ENCODE assay signal across 9 cellular contexts in the genomic region with DNA sequence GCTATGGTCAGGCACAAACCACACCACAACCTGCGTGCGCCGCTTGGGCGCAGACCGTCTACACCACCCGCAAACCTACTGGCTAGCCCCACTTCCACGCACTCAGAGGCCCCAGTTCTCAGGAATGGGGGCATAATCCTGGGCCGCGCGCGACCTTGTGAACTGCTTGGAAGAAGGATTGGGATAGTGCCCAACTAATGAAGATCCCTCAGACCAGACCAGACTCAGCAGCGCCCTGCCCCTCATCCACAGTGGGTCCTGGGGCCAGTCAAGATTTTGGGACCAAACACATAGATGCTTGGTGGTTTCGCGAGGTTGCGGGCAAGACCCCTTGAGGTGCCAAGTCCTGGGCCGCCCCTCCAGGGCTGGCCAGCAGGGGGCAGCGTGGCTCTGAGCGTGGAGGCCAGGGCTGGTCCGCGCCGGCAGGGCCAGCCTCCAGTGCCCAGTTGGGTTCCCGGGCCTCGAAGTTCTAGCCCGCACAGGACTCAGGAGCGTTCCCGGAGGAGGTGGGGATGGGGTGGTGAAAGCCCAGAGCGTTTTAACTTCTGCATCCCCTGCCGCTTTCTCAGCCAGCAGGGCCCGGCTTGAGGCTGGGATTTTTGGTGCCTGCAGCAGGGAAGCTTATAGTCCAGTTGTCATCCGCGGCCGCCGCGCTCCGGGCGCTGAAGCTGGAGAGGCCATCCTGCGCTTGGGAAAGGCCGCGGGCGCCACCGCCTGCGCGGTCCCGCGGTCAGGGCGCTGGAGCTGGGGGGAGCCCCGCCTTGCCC. TPM values are rescaled to one million over a fixed set of nuclear protein-coding genes. Genes with fewer than 3 reads are reported as not detected.
DNase-seq lines count a peak whose midpoint lies in the region; ATAC-seq, FAIRE-seq and TF ChIP-seq lines count a peak whose summit lies in the region.
"Had no signal": no experiment of that assay in that cellular context is flagged by ENCODE, and none has a peak within 500 bp of the region (broad histone marks: within the 10 kb centered on the region; RNA-seq: fewer than 3 reads in every experiment).

No MANE protein-coding gene starts in this region.

- H3K4me1 ChIP-seq in OCI-LY7 (ENCODE audit: insufficient read depth, low read length, poor library complexity, severe bottlenecking) (peaks cover 5% of the 10 kb centered on the region), GM12878 (ENCODE audit: control insufficient read depth, insufficient read depth, low read length) (peaks cover 6% of the 10 kb centered on the region), smooth muscle cell (ENCODE audit: low read depth) (peaks cover 18% of the 10 kb centered on the region)

- H3K4me3 ChIP-seq in GM12865 (ENCODE audit: low read depth, low read length): no peak overlapping the region
- no peak overlapping the region for H3K4me3 ChIP-seq in OCI-LY7 (ENCODE audit: low read depth, low read length, poor library complexity, severe bottlenecking)
- no peak overlapping the region for H3K4me3 ChIP-seq in GM12878
- peak overlapping the region; percentile 45 for H3K4me3 ChIP-seq in smooth muscle cell
- H3K4me3 ChIP-seq: SK-N-MC had no signal

- H3K9me2 ChIP-seq in OCI-LY7 (ENCODE audit: insufficient read depth, low read length): no peaks in the 10 kb centered on the region

- TF ChIP-seq EP300 in GM12878 (IDR thresholded peaks at IDR 0.05; ENCODE audit: borderline replicate concordance in 1 of 2, control insufficient read depth in 1 of 2, low read depth in 2 of 2, low read length in 2 of 2): no peak

- peak; percentile 47 for TF ChIP-seq RAD21 in GM12878 (IDR thresholded peaks at IDR 0.05; ENCODE audit: insufficient read depth, low read depth, low read length)

- WGBS in GM12878 (ENCODE audit: insufficient coverage, insufficient replicate concordance, low lambda C conversion rate, missing lambda C conversion rate): 58% methylated on average over 47 of the region's 47 CpGs
- WGBS in smooth muscle cell (ENCODE audit: low lambda C conversion rate): 32% methylated on average over 38 of the region's 47 CpGs

- H3K9me3 Mint-ChIP-seq in immature natural killer cell: no peaks in the 10 kb centered on the region

- H4K20me1 ChIP-seq in OCI-LY7 (ENCODE audit: insufficient read depth, low read length): no peaks in the 10 kb centered on the region
- no peaks in the 10 kb centered on the region for H4K20me1 ChIP-seq in GM12878 (ENCODE audit: control insufficient read depth, insufficient read depth)
- H4K20me1 ChIP-seq in smooth muscle cell (ENCODE audit: low read depth): no peaks in the 10 kb centered on the region

- H3K9ac ChIP-seq in GM12878 (ENCODE audit: control insufficient read depth, insufficient read depth, low read length): no peak overlapping the region
- H3K9ac ChIP-seq in smooth muscle cell (ENCODE audit: low read depth): no peak overlapping the region

- H3K36me3 ChIP-seq in OCI-LY7 (ENCODE audit: insufficient read depth, low read length) (no peaks in the 10 kb centered on the region), GM12878 (ENCODE audit: control insufficient read depth in 2 of 2, insufficient read depth in 2 of 2, low read length in 1 of 2) (no peaks in the 10 kb centered on the region; a peak in 1 of 4 replicates), smooth muscle cell (ENCODE audit: low read depth) (no peaks in the 10 kb centered on the region)

- RAD21 ChIA-PET in GM12878 (lab: Charles Lee; ENCODE audit: unreplicated experiment): no interaction called here

- POLR2A ChIA-PET in OCI-LY7 (lab: Charles Lee): no interaction called here
- POLR2A ChIA-PET in GM12878 (lab: Charles Lee): no interaction called here

- H3K27ac Mint-ChIP-seq in immature natural killer cell: peak overlapping the region in 1 of 6 donors; percentile 48

- FAIRE-seq in GM12878 (lab: Jason Lieb, UNC): no peak

- H2AFZ ChIP-seq in OCI-LY7 (ENCODE audit: low read length) (no peak overlapping the region), GM12878 (ENCODE audit: control insufficient read depth, low read depth, low read length) (no peak overlapping the region), smooth muscle cell (ENCODE audit: low read depth) (peak overlapping the region; percentile 16)

- ATAC-seq in GM12878 (peak; percentile 44), HG03280 (IDR thresholded peaks at IDR 0.05; ENCODE audit: unreplicated experiment) (no peak)

- H3K4me1 Mint-ChIP-seq in immature natural killer cell: peaks cover 24 to 35% of the 10 kb centered on the region in 2 donors

- peaks cover 37 to 52% (median 37%) of the 10 kb centered on the region in 3 donors for H3K27me3 Mint-ChIP-seq in immature natural killer cell (ENCODE audit: low read depth in 3 of 3)

- H3K4me3 Mint-ChIP-seq in immature natural killer cell: peak overlapping the region in 3 of 5 donors; percentile 4 to 35 (median 17)

- H3K9me3 ChIP-seq in OCI-LY7 (ENCODE audit: low read length): no peaks in the 10 kb centered on the region
- no peaks in the 10 kb centered on the region for H3K9me3 ChIP-seq in GM12878 (replicated peaks; ENCODE audit: control insufficient read depth, insufficient read depth, low read length)
- H3K9me3 ChIP-seq in smooth muscle cell (replicated peaks; ENCODE audit: low read depth): no peaks in the 10 kb centered on the region

- in situ Hi-C loops in GM12878 (cut with MboI): loop anchor here (5.0 kb wide), 1 partner anchor 512 kb away; no protein-coding TSS in a partner anchor

- BruUV-seq in OCI-LY7 (replicated peaks; lab: Mats Ljungman, UMichigan) (no TSS peak), GM12878 (replicated peaks; lab: Mats Ljungman, UMichigan) (no TSS peak)

- CTCF ChIA-PET in OCI-LY7 (lab: Charles Lee; ENCODE audit: unreplicated experiment): no interaction called here
- CTCF ChIA-PET in GM12878 (lab: Yijun Ruan, JAX): interaction anchor here (1.1 to 1.8 kb wide), 4 partner anchors 9 to 694 kb away, joined by 3 to 5 read pairs (median 4); no protein-coding TSS in a partner anchor

- H3K4me2 ChIP-seq in OCI-LY7 (ENCODE audit: low read length) (no peak overlapping the region), GM12878 (ENCODE audit: control insufficient read depth, insufficient read depth) (no peak overlapping the region), smooth muscle cell (peak overlapping the region; percentile 86)

- H3K27ac ChIP-seq in OCI-LY7 (ENCODE audit: low read depth, low read length, poor library complexity, severe bottlenecking): no peak overlapping the region
- H3K27ac ChIP-seq in GM12878 (ENCODE audit: control insufficient read depth, insufficient read depth): no peak overlapping the region
- no peak overlapping the region for H3K27ac ChIP-seq in smooth muscle cell (ENCODE audit: low read depth)
- H3K27ac ChIP-seq: SK-N-MC had no signal

- H3K27me3 ChIP-seq in GM12878 (replicated peaks in 1 of 2; ENCODE audit: control insufficient read depth in 2 of 2, insufficient read depth in 2 of 2, low read length in 1 of 2) (peaks cover 11 to 15% of the 10 kb centered on the region in 2 experiments), smooth muscle cell (ENCODE audit: low read depth) (peaks cover 38% of the 10 kb centered on the region)

- intact Hi-C loops in OCI-LY7 (cut with micrococcal nuclease; ENCODE audit: unreplicated experiment): loop anchor here (2.0 to 10.0 kb wide), 2 partner anchors 455 to 789 kb away; partner anchors contain the start of gene RDH14
- intact Hi-C loops in GM12878 (cut with micrococcal nuclease; ENCODE audit: unreplicated experiment): loop anchor here (10.0 kb wide), 1 partner anchor 805 kb away; no protein-coding TSS in a partner anchor

- no peaks in the 10 kb centered on the region for H3F3A ChIP-seq in smooth muscle cell (ENCODE audit: low read depth)

- no peaks in the 10 kb centered on the region for H3K36me3 Mint-ChIP-seq in immature natural killer cell

- TF ChIP-seq CTCF in GM12865 (IDR thresholded peaks at IDR 0.05; ENCODE audit: insufficient read depth, low read depth, low read length, missing control alignments): peak; percentile 79
- TF ChIP-seq CTCF in OCI-LY7 (conservative IDR thresholded peaks at IDR 0.05; ENCODE audit: low read length): peak; percentile 70
- TF ChIP-seq CTCF in GM12878 (IDR thresholded peaks at IDR 0.05 in 2 of 3, conservative IDR thresholded peaks at IDR 0.05 in 1 of 3; ENCODE audit: control insufficient read depth in 2 of 3, extremely low read depth in 1 of 3, insufficient read depth in 1 of 3, low read depth in 3 of 3, low read length in 3 of 3): peak; percentile 55 to 87 (median 73)
- TF ChIP-seq CTCF in smooth muscle cell (IDR thresholded peaks at IDR 0.05; ENCODE audit: borderline replicate concordance, insufficient read depth, poor library complexity, severe bottlenecking): peak; percentile 82

- SMC1A ChIA-PET in GM12878 (lab: Charles Lee; ENCODE audit: uncharacterized antibody, unreplicated experiment): no interaction called here

- no peak for TF ChIP-seq POLR2A in GM12878 (IDR thresholded peaks at IDR 0.05; ENCODE audit: low read depth, low read length)

- H3K79me2 ChIP-seq in OCI-LY7 (ENCODE audit: insufficient read depth, low read depth, low read length) (peaks cover 5% of the 10 kb centered on the region; the same call in 1 of the 2 replicates), GM12878 (ENCODE audit: control insufficient read depth, insufficient read depth, low read length) (peaks cover 13% of the 10 kb centered on the region), smooth muscle cell (ENCODE audit: low read depth) (no peaks in the 10 kb centered on the region)

- DNase-seq in GM12865 (ENCODE audit: low read depth): peak; percentile 48
- peak; percentile 8 for DNase-seq in OCI-LY7 (ENCODE audit: low spot score)
- no peak for DNase-seq in GM12878 (ENCODE audit: low read depth, low spot score)
- DNase-seq in immature natural killer cell: peak; percentile 49 to 51 (median 50)
- DNase-seq in smooth muscle cell (lab: John Stamatoyannopoulos, UW; ENCODE audit: unreplicated experiment): peak; percentile 64
- DNase-seq in glomerular visceral epithelial cell (ENCODE audit: extremely low spot score): no peak
- DNase-seq in NCI-H2171 (lab: John Stamatoyannopoulos, UW): no peak

RNA-seq across cellular contexts. Expression of gene OSR1, which starts 8.3 kb away (rescaled TPM):
- total RNA-seq in OCI-LY7 (2014; rRNA removed; shearing (Covaris generic)): not detected in 2 replicates
- total RNA-seq in OCI-LY7 (2022): not detected in 2 replicates
- total RNA-seq in GM12878 (2013; cell fraction: nucleolus; rRNA removed): not detected in 2 replicates
- total RNA-seq in GM12878 (2014; rRNA removed): not detected in 2 replicates
- total RNA-seq in GM12878 (2014; rRNA removed; fragmentation: Illumina TruSeq; extraction: Trizol): not detected in 2 replicates
- total RNA-seq in GM12878 (2021): not detected in 2 replicates
- not detected for polyA plus RNA-seq in GM12878 (2011; ENCODE audit: low read depth)
- polyA plus RNA-seq in GM12878 (2011; rRNA removed): not detected in 2 replicates
- not detected in 2 replicates for polyA plus RNA-seq in GM12878 (2011; cell fraction: cytosol; rRNA removed)
- 0.03 and 0.07 TPM in 2 replicates for polyA plus RNA-seq in GM12878 (2011; cell fraction: nucleus; rRNA removed)
- not detected in 2 replicates for polyA plus RNA-seq in GM12878 (2012)
- polyA plus RNA-seq in GM12878 (2014; fragmentation: Illumina TruSeq; extraction: Trizol): not detected in 2 replicates
- not detected for polyA plus RNA-seq in GM12878 (2014; fragmentation: Nextera tagmentation; extraction: Ambion mirVana)
- 0.03 TPM in 1 of 2 replicates, not detected in the other for polyA plus RNA-seq in GM12878 (2014; rRNA removed)
- not detected for polyA plus RNA-seq in GM12878 (2016; fragmentation: Nextera tagmentation; extraction: Ambion mirVana)
- polyA minus RNA-seq in GM12878 (2011; rRNA and poly(A)+ RNA removed): not detected in 2 replicates
- not detected in 2 replicates for polyA minus RNA-seq in GM12878 (2011; cell fraction: cytosol; rRNA and poly(A)+ RNA removed)
- not detected in 2 replicates for polyA minus RNA-seq in GM12878 (2011; cell fraction: nucleus; rRNA and poly(A)+ RNA removed)
- polyA plus RNA-seq in immature natural killer cell: not detected
- 0.85 and 3.2 TPM in 2 replicates for total RNA-seq in smooth muscle cell
- 1.4 and 6.3 TPM in 2 replicates for polyA plus RNA-seq in smooth muscle cell

Comparison
In these comparisons a context has a peak if more than half of its experiments do, and no peak if none do; other contexts are left out.
1. DNase-seq: peak in GM12865 (single experiment), OCI-LY7 (single experiment), immature natural killer cell (3 of 3) and smooth muscle cell (single experiment); none in GM12878 (single experiment), glomerular visceral epithelial cell (single experiment) and NCI-H2171 (single experiment).
2. Peak in every context shown above with its lines, with median percentiles within 50 percentile points of each other: CTCF ChIP-seq.